ENCODE assay signal across 20 cellular contexts in genomic region chr14:71733210-71733883, GRCh38.
DNase-seq lines count a peak whose midpoint lies in the region; ATAC-seq and TF ChIP-seq lines count a peak whose summit lies in the region.
"Had no signal": no experiment of that assay in that cellular context is flagged by ENCODE, and none has a peak within 500 bp of the region (broad histone marks: within the 10 kb centered on the region; RNA-seq: fewer than 3 reads in every experiment).

No MANE protein-coding gene starts in this region.

- no peak overlapping the region for H3K4me3 Mint-ChIP-seq in CD14-positive monocyte
- H3K4me3 Mint-ChIP-seq: naive thymus-derived CD8-positive, alpha-beta T cell had no signal

- H3K27me3 ChIP-seq in IMR-90 (ENCODE audit: control insufficient read depth, insufficient read depth, low read length) (no peaks in the 10 kb centered on the region), lower lobe of right lung (ENCODE audit: low read depth) (no peaks in the 10 kb centered on the region)
- H3K27me3 ChIP-seq: colonic mucosa had no signal

- H3K9me3 Mint-ChIP-seq in CD14-positive monocyte: no peaks in the 10 kb centered on the region
- H3K9me3 Mint-ChIP-seq: naive thymus-derived CD8-positive, alpha-beta T cell had no signal

- intact Hi-C loops in IMR-90 (cut with micrococcal nuclease): no loop called here
- intact Hi-C loops in lower lobe of right lung (cut with DNase I): no loop called here
- intact Hi-C loops in CD14-positive monocyte (cut with micrococcal nuclease): no loop called here

- peaks cover 11% of the 10 kb centered on the region for H3K9me1 ChIP-seq in IMR-90 (ENCODE audit: insufficient read depth, low read length)

- peak overlapping the region; percentile 77 for H2BK20ac ChIP-seq in IMR-90 (ENCODE audit: low read depth, low read length)

- POLR2A ChIA-PET in IMR-90 (lab: Charles Lee; ENCODE audit: unreplicated experiment): no interaction called here

- peak overlapping the region in 1 of 7 donors; percentile 63 for H3K27ac Mint-ChIP-seq in CD14-positive monocyte
- H3K27ac Mint-ChIP-seq: progenitor cell of endocrine pancreas had no signal

- H2BK5ac ChIP-seq in IMR-90 (ENCODE audit: low read depth, low read length, poor library complexity, severe bottlenecking): peak overlapping the region; percentile 19

- no peaks in the 10 kb centered on the region for H3K27me3 Mint-ChIP-seq in CD14-positive monocyte (ENCODE audit: low read depth in 3 of 3)
- H3K27me3 Mint-ChIP-seq: naive thymus-derived CD8-positive, alpha-beta T cell; progenitor cell of endocrine pancreas had no signal

- H3K36me3 ChIP-seq in IMR-90 (ENCODE audit: control insufficient read depth, insufficient read depth, low read length) (peaks cover 47% of the 10 kb centered on the region), lower lobe of right lung (peaks cover 83% of the 10 kb centered on the region)
- H3K36me3 ChIP-seq: colonic mucosa had no signal

- no peak overlapping the region for H3K56ac ChIP-seq in IMR-90 (ENCODE audit: extremely low read depth, insufficient read depth, low read length)

- no peak overlapping the region for H4K5ac ChIP-seq in IMR-90 (ENCODE audit: low read depth, low read length)

- peak overlapping the region; percentile 82; the same call in 1 of the 2 replicates for H2AK5ac ChIP-seq in IMR-90 (ENCODE audit: low read depth, low read length)

- H2AFZ ChIP-seq in IMR-90 (replicated peaks; ENCODE audit: low read length, poor library complexity): peak overlapping the region; percentile 57

- no peak for TF ChIP-seq CTCF in IMR-90 (conservative IDR thresholded peaks at IDR 0.05; ENCODE audit: low read depth, low read length)
- no peak for TF ChIP-seq CTCF in lower lobe of right lung (IDR thresholded peaks at IDR 0.05)
- TF ChIP-seq CTCF in CD14-positive monocyte (IDR thresholded peaks at IDR 0.05): no peak

- H3K4me3 ChIP-seq in IMR-90 (ENCODE audit: insufficient read depth, low read depth, low read length): no peak overlapping the region
- no peak overlapping the region for H3K4me3 ChIP-seq in lower lobe of right lung
- H3K4me3 ChIP-seq: colonic mucosa, left ventricle myocardium inferior had no signal

- peak overlapping the region; percentile 38 for H3K4ac ChIP-seq in IMR-90 (ENCODE audit: low read depth, low read length)

- peak overlapping the region; percentile 64 for H2BK120ac ChIP-seq in IMR-90 (ENCODE audit: low read depth, low read length)

- no peaks in the 10 kb centered on the region for H4K20me1 ChIP-seq in IMR-90 (ENCODE audit: insufficient read depth, low read length)

- dilution Hi-C loops in IMR-90 (cut with HindIII; ENCODE audit: low sequenced_read_pairs, unreplicated experiment): no loop called here

- ATAC-seq in IMR-90 (ENCODE audit: low read depth) (peak; percentile 93), lower lobe of right lung (no peak), HG03108 (IDR thresholded peaks at IDR 0.05; ENCODE audit: unreplicated experiment) (no peak)
- ATAC-seq: naive thymus-derived CD8-positive, alpha-beta T cell; Panc1 had no signal

- H3K4me2 ChIP-seq in IMR-90 (ENCODE audit: low read depth, low read length): no peak overlapping the region

- peak overlapping the region in 1 of 2 experiments; percentile 75; a peak in 2 of 4 replicates for H4K8ac ChIP-seq in IMR-90 (ENCODE audit: low read depth in 2 of 2, low read length in 2 of 2)

- H3K9ac ChIP-seq in IMR-90 (ENCODE audit: low read depth, low read length): no peak overlapping the region

- H4K91ac ChIP-seq in IMR-90 (ENCODE audit: insufficient read depth, low read depth, low read length): no peak overlapping the region

- peak overlapping the region; percentile 8; the same call in 1 of the 2 replicates for H3K27ac ChIP-seq in IMR-90 (ENCODE audit: insufficient read depth, low read length)
- peak overlapping the region; percentile 46 for H3K27ac ChIP-seq in caudate nucleus (ENCODE audit: low read depth, low read length)
- no peak overlapping the region for H3K27ac ChIP-seq in lower lobe of right lung
- H3K27ac ChIP-seq: colonic mucosa, left ventricle myocardium inferior, VCaP had no signal

- no TSS peak for BruUV-seq in IMR-90 (replicated peaks; lab: Mats Ljungman, UMichigan)

- H3K4me1 ChIP-seq in IMR-90 (ENCODE audit: control insufficient read depth, insufficient read depth, low read length) (peaks cover 6% of the 10 kb centered on the region), lower lobe of right lung (no peaks in the 10 kb centered on the region)
- H3K4me1 ChIP-seq: Caco-2, colonic mucosa, left ventricle myocardium inferior had no signal

- H3K79me1 ChIP-seq in IMR-90 (ENCODE audit: low read depth in 1 of 2, low read length in 2 of 2): peaks cover 3 to 12% of the 10 kb centered on the region in 2 experiments; a peak in 2 of 4 replicates

- CTCF ChIA-PET in IMR-90 (lab: Yijun Ruan, JAX): interaction anchor here (1.5 kb wide), 1 partner anchor 20 kb away, joined by 6 read pairs; no protein-coding TSS in a partner anchor

- no peak for TF ChIP-seq POLR2A in IMR-90 (IDR thresholded peaks at IDR 0.05; ENCODE audit: low read depth, low read length)

- H2AK9ac ChIP-seq in IMR-90 (replicated peaks; ENCODE audit: low read depth, low read length, poor library complexity): peak overlapping the region; percentile 57

- H3K14ac ChIP-seq in IMR-90 (replicated peaks; ENCODE audit: low read depth, low read length): peak overlapping the region; percentile 53

- 100% methylated on average over 4 of the region's 6 CpGs; no CpG with 5 or more reads in 1 of the 2 experiments for WGBS in IMR-90 (ENCODE audit: extremely low coverage in 2 of 2, insufficient read length in 1 of 2), 2 experiments

- no peak for TF ChIP-seq RAD21 in IMR-90 (IDR thresholded peaks at IDR 0.05; ENCODE audit: low read length)

- H3K9me3 ChIP-seq in IMR-90 (ENCODE audit: control insufficient read depth, insufficient read depth, low read length): no peaks in the 10 kb centered on the region
- H3K9me3 ChIP-seq in lower lobe of right lung: no peaks in the 10 kb centered on the region
- H3K9me3 ChIP-seq: Caco-2, colonic mucosa, left ventricle myocardium inferior had no signal

- in situ Hi-C loops in IMR-90 (cut with MboI; ENCODE audit: low sequenced_read_pairs): no loop called here

- no peaks in the 10 kb centered on the region for H3K4me1 Mint-ChIP-seq in CD14-positive monocyte
- H3K4me1 Mint-ChIP-seq: naive thymus-derived CD8-positive, alpha-beta T cell had no signal

- DNase-seq in AG08395 (ENCODE audit: low spot score) (peak; percentile 69), IMR-90 (peak; percentile 76), caudate nucleus (lab: John Stamatoyannopoulos, UW) (peak in 1 of 61 donors; percentile 37), kidney tubule cell (ENCODE audit: low spot score) (peak; percentile 26), lower lobe of right lung (no peak), NCI-H2196 treated with DMSO at 0.1 percent for 48 hours (lab: John Stamatoyannopoulos, UW; ENCODE audit: unreplicated experiment) (no peak), CD14-positive monocyte (ENCODE audit: low spot score) (no peak)
- DNase-seq: activated naive CD4-positive, alpha-beta T cell treated with anti-CD3 and anti-CD28 coated beads, Interleukin-2, amount 50 U/mL, for 16 hours; Caco-2; colonic mucosa; GDM1; Kasumi-1; left ventricle myocardium inferior; naive thymus-derived CD8-positive, alpha-beta T cell; NCI-H1694; stimulated activated CD4-positive, alpha-beta T cell treated with anti-CD3 and anti-CD28 coated beads, Interleukin-15, amount 100 ng/mL, for 24 hours had no signal

- no peak overlapping the region for H3K18ac ChIP-seq in IMR-90 (ENCODE audit: low read depth, low read length)

- peak overlapping the region; percentile 45; the same call in 2 of the 3 replicates for H2BK15ac ChIP-seq in IMR-90 (ENCODE audit: low read depth, low read length)

- peaks cover 91 to 96% of the 10 kb centered on the region in 2 donors for H3K36me3 Mint-ChIP-seq in CD14-positive monocyte

- peak overlapping the region; percentile 53; the same call in 1 of the 2 replicates for H3K23ac ChIP-seq in IMR-90 (ENCODE audit: low read depth, low read length)

TF ChIP-seq in IMR-90, 13 proteins besides CTCF, POLR2A, EP300 and RAD21:
- TF ChIP-seq FOS (IDR thresholded peaks at IDR 0.05; ENCODE audit: low read depth, low read length) (peak; percentile 27; the same call in 1 of the 2 replicates), USF2 (IDR thresholded peaks at IDR 0.05; ENCODE audit: low read depth, low read length) (no peak), SMC3 (IDR thresholded peaks at IDR 0.05; ENCODE audit: low read depth, low read length) (0 out of 2 replicates have a peak, but pooled peaks have one; percentile 8)

Comparison
In these comparisons a context has a peak if more than half of its experiments do, and no peak if none do; other contexts are left out.
1. DNase-seq: peak in AG08395 (single experiment), IMR-90 (single experiment) and kidney tubule cell (single experiment); none in lower lobe of right lung (single experiment), NCI-H2196 treated with DMSO at 0.1 percent for 48 hours (single experiment) and CD14-positive monocyte (single experiment).